ENCODE assay signal across 27 cellular contexts in the genomic region with DNA sequence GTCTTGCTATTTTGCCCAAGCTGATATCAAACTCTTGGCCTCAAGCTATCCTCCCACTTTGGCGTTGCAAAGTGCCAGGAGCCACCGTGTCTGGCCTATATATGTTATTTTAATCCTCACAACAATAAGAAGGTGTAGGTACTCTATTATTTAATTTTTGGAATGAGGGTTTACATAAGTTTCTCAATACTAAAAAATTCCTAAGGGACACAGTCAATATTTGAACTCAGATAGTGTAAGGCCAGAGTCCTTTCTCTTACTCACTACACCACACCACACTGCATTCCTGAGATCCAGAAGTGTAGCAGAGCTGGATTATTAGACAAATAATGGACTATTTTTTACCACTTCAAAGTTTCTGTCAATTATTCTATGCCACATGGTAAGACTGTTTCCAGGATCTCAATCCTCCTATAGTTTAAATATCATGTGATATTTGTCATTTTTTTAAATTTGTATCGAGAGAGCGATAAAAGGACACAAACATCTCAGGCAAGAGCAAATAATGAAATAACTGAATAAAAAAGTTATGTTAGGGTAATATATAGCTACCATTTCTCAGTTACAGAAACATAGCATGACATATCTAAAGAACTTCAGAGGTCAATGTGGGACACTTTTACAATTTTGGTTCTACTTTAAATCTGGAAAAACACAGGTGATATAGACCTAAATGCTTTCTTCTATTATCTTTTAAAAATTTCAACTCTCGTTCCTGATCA.
DNase-seq lines count a peak whose midpoint lies in the region; ATAC-seq and TF ChIP-seq lines count a peak whose summit lies in the region.
"Had no signal": no experiment of that assay in that cellular context is flagged by ENCODE, and none has a peak within 500 bp of the region (broad histone marks: within the 10 kb centered on the region; RNA-seq: fewer than 3 reads in every experiment).

No MANE protein-coding gene starts in this region.

- ATAC-seq in GM19455 (IDR thresholded peaks at IDR 0.05; ENCODE audit: unreplicated experiment) (no peak), HG02970 (IDR thresholded peaks at IDR 0.05; ENCODE audit: low FRiP score, unreplicated experiment) (no peak), psoas muscle (no peak)
- ATAC-seq: GM12878, heart right ventricle, left cardiac atrium, Right ventricle myocardium inferior had no signal

- H3K36me3 ChIP-seq in hepatocyte (replicated peaks; ENCODE audit: insufficient read depth, low read depth), result no peaks in the 10 kb centered on the region
- H3K36me3 ChIP-seq in psoas muscle (ENCODE audit: insufficient read depth in 1 of 2, low read depth in 1 of 2), result no peaks in the 10 kb centered on the region

- TF ChIP-seq CTCF in hepatocyte (IDR thresholded peaks at IDR 0.05; ENCODE audit: poor library complexity) (no peak), progenitor cell of endocrine pancreas (IDR thresholded peaks at IDR 0.05; ENCODE audit: unreplicated experiment) (no peak), psoas muscle (IDR thresholded peaks at IDR 0.05) (no peak)

- H3K36me3 Mint-ChIP-seq in progenitor cell of endocrine pancreas (ENCODE audit: insufficient read depth), result peaks cover 13% of the 10 kb centered on the region
- peaks cover 35% of the 10 kb centered on the region for H3K36me3 Mint-ChIP-seq in activated naive CD8-positive, alpha-beta T cell treated with anti-CD3 and anti-CD28 coated beads for 36 hours

- intact Hi-C loops in psoas muscle (cut with DNase I), result no loop called here

- no peaks in the 10 kb centered on the region for H3K27me3 Mint-ChIP-seq in progenitor cell of endocrine pancreas
- H3K27me3 Mint-ChIP-seq in activated naive CD8-positive, alpha-beta T cell treated with anti-CD3 and anti-CD28 coated beads for 36 hours, result no peaks in the 10 kb centered on the region
- H3K27me3 Mint-ChIP-seq: activated CD4-positive, alpha-beta T cell treated with anti-CD3 and anti-CD28 coated beads, Interleukin-2, amount 10 ng/mL, durations not matched to agents 24 days and 14 days; activated naive CD8-positive, alpha-beta T cell treated with anti-CD3 and anti-CD28 coated beads, Interleukin-2, amount 10 ng/mL, durations not matched to agents 7 days and 5 days had no signal

- H3K4me3 Mint-ChIP-seq in progenitor cell of endocrine pancreas (ENCODE audit: low read depth), result no peak overlapping the region
- no peak overlapping the region for H3K4me3 Mint-ChIP-seq in activated naive CD8-positive, alpha-beta T cell treated with anti-CD3 and anti-CD28 coated beads for 36 hours
- H3K4me3 Mint-ChIP-seq: activated CD4-positive, alpha-beta T cell treated with anti-CD3 and anti-CD28 coated beads, Interleukin-2, amount 10 ng/mL, durations not matched to agents 24 days and 14 days; activated naive CD8-positive, alpha-beta T cell treated with anti-CD3 and anti-CD28 coated beads, Interleukin-2, amount 10 ng/mL, durations not matched to agents 7 days and 5 days; HFFc6; T-helper 2 cell treated with Interferon-gamma antibody and Interleukin-4, amounts not matched to agents 5 μg/mL and 100 μg/mL, for 36 hours had no signal

- H3K4me3 ChIP-seq in hepatocyte, result no peak overlapping the region
- no peak overlapping the region for H3K4me3 ChIP-seq in psoas muscle
- H3K4me3 ChIP-seq: GM12878, heart right ventricle, smooth muscle cell, tibial artery had no signal

- WGBS in hepatocyte (ENCODE audit: low lambda C conversion rate, missing lambda C conversion rate), result 71% methylated on average over 5 of the region's 5 CpGs
- 95 to 98% (median 98%) methylated on average over 5 of the region's 5 CpGs for WGBS in psoas muscle, 3 donors

- H3K9me2 ChIP-seq in hepatocyte (replicated peaks; ENCODE audit: insufficient read depth), result no peaks in the 10 kb centered on the region

- H3K4me1 Mint-ChIP-seq in progenitor cell of endocrine pancreas (ENCODE audit: low read depth), result peaks cover 34% of the 10 kb centered on the region
- peaks cover 37% of the 10 kb centered on the region for H3K4me1 Mint-ChIP-seq in activated naive CD8-positive, alpha-beta T cell treated with anti-CD3 and anti-CD28 coated beads for 36 hours
- H3K4me1 Mint-ChIP-seq: activated naive CD8-positive, alpha-beta T cell treated with anti-CD3 and anti-CD28 coated beads, Interleukin-2, amount 10 ng/mL, durations not matched to agents 7 days and 5 days had no signal

- H3K9me3 Mint-ChIP-seq in progenitor cell of endocrine pancreas (ENCODE audit: low read depth), result no peaks in the 10 kb centered on the region
- H3K9me3 Mint-ChIP-seq in activated naive CD8-positive, alpha-beta T cell treated with anti-CD3 and anti-CD28 coated beads for 36 hours, result no peaks in the 10 kb centered on the region
- H3K9me3 Mint-ChIP-seq: activated CD4-positive, alpha-beta T cell treated with anti-CD3 and anti-CD28 coated beads, Interleukin-2, amount 10 ng/mL, durations not matched to agents 24 days and 14 days; activated naive CD8-positive, alpha-beta T cell treated with anti-CD3 and anti-CD28 coated beads, Interleukin-2, amount 10 ng/mL, durations not matched to agents 7 days and 5 days; HFFc6; T-helper 2 cell treated with Interferon-gamma antibody and Interleukin-4, amounts not matched to agents 5 μg/mL and 100 μg/mL, for 36 hours had no signal

- no peaks in the 10 kb centered on the region for H4K20me1 ChIP-seq in hepatocyte (ENCODE audit: insufficient read depth, poor library complexity, severe bottlenecking)

- no peak overlapping the region for H2AFZ ChIP-seq in hepatocyte

- H3K27ac Mint-ChIP-seq in progenitor cell of endocrine pancreas, result peak overlapping the region; percentile 90
- no peak overlapping the region for H3K27ac Mint-ChIP-seq in activated naive CD8-positive, alpha-beta T cell treated with anti-CD3 and anti-CD28 coated beads for 36 hours
- H3K27ac Mint-ChIP-seq: activated CD4-positive, alpha-beta T cell treated with anti-CD3 and anti-CD28 coated beads, Interleukin-2, amount 10 ng/mL, durations not matched to agents 24 days and 14 days; activated naive CD8-positive, alpha-beta T cell treated with anti-CD3 and anti-CD28 coated beads, Interleukin-2, amount 10 ng/mL, durations not matched to agents 7 days and 5 days; HFFc6; T-helper 2 cell treated with Interferon-gamma antibody and Interleukin-4, amounts not matched to agents 5 μg/mL and 100 μg/mL, for 36 hours had no signal

- DNase-seq in AG20443 (ENCODE audit: low spot score) (peak; percentile 12), NCI-H226 (peak; percentile 27), hepatocyte (ENCODE audit: low spot score) (peak; percentile 29), progenitor cell of endocrine pancreas (ENCODE audit: low spot score, unreplicated experiment) (no peak), psoas muscle (no peak)
- no peak for DNase-seq in activated naive CD8-positive, alpha-beta T cell treated with anti-CD3 and anti-CD28 coated beads for 36 hours
- DNase-seq: activated CD4-positive, alpha-beta T cell treated with anti-CD3 and anti-CD28 coated beads, Interleukin-2, amount 10 ng/mL, durations not matched to agents 24 days and 14 days; activated effector memory CD4-positive, alpha-beta T cell treated with anti-CD3 and anti-CD28 coated beads, Interleukin-2, amount 50 U/mL, for 16 hours; activated naive CD8-positive, alpha-beta T cell treated with anti-CD3 and anti-CD28 coated beads, Interleukin-2, amount 10 ng/mL, durations not matched to agents 7 days and 5 days; activated T-cell treated with anti-CD3 and anti-CD28 coated beads, Interleukin-2, amount 50 U/mL, for 1 hour; C1 segment of cervical spinal cord; DND-41; effector CD4-positive, alpha-beta T cell; heart right ventricle; HFFc6; Karpas-422; left cardiac atrium; NCI-H1417 treated with DMSO at 0.1 percent for 48 hours; stimulated activated CD4-positive, alpha-beta T cell treated with anti-CD3 and anti-CD28 coated beads, Interleukin-2, amount 100 ng/mL, for 24 hours; tibial artery had no signal

- H3K4me1 ChIP-seq in hepatocyte (ENCODE audit: insufficient read depth) (peaks cover 25% of the 10 kb centered on the region), psoas muscle (no peaks in the 10 kb centered on the region)
- H3K4me1 ChIP-seq: tibial artery had no signal

- H3K27me3 ChIP-seq in hepatocyte (no peaks in the 10 kb centered on the region), psoas muscle (ENCODE audit: insufficient read depth in 3 of 3, low read length in 2 of 3) (no peaks in the 10 kb centered on the region)
- H3K27me3 ChIP-seq: heart right ventricle, tibial artery had no signal

- peak overlapping the region; percentile 36 for H3K4me2 ChIP-seq in hepatocyte

- H3K9me3 ChIP-seq in hepatocyte (ENCODE audit: low read depth) (no peaks in the 10 kb centered on the region), psoas muscle (no peaks in the 10 kb centered on the region)
- H3K9me3 ChIP-seq: heart right ventricle, tibial artery had no signal

- H3K27ac ChIP-seq in hepatocyte (peak overlapping the region; percentile 10), psoas muscle (no peak overlapping the region)
- H3K27ac ChIP-seq: heart right ventricle, tibial artery, VCaP had no signal

- no peaks in the 10 kb centered on the region for H3K79me2 ChIP-seq in hepatocyte

Comparison
In these comparisons a context has a peak if more than half of its experiments do, and no peak if none do; other contexts are left out.
1. DNase-seq: peak in AG20443 (single experiment), NCI-H226 (single experiment) and hepatocyte (single experiment); none in progenitor cell of endocrine pancreas (single experiment), psoas muscle (0 of 2) and activated naive CD8-positive, alpha-beta T cell treated with anti-CD3 and anti-CD28 coated beads for 36 hours (single experiment).